10 cellular contexts compared by ENCODE assay signal in the genomic region with DNA sequence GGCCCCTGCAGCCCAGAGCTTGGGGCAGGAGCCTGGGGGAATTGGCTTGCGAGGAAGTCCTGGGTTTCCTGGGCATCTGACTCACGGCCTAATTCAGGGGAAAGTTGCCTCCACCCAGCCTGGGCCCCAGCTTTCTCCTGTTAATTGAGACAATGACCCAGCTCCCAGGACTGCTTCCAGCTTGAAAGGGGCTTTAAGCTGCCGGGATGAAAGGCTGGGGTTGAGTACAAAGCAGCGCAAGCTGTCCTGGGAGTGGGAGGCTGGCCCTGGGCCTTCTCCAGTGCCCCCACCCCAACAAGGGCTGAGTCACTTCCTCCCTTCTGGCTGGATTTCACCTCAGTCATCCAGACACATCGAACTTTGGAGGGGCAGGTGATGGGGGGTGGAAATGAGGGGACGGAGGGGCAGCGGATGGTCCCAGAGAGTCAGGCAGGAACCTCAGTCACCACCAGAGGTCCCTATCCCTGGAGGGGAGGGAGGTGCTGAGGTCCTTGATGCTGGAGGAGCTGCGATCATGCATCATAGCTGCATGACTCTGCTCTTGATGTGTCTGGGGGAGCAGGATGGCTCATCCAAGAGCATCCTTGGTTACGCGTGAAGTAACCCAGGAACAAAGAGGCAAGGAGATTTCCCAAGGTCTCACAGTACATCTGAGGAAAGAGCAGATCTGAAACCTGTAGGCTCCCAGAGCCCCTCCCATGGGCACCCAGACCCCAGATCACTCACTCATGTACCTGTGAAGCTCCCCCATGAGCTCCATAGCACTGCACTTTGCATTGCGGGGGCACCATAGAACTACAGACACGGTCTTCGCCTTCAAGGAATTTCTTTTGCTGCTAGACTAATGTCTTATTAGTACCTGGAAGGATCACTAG. TPM values are rescaled to one million over a fixed set of nuclear protein-coding genes. Genes with fewer than 3 reads are reported as not detected.
DNase-seq lines count a peak whose midpoint lies in the region; ATAC-seq lines count a peak whose summit lies in the region.
"Had no signal": no experiment of that assay in that cellular context is flagged by ENCODE, and none has a peak within 500 bp of the region (broad histone marks: within the 10 kb centered on the region; RNA-seq: fewer than 3 reads in every experiment).

No MANE protein-coding gene starts in this region.

- H3K79me1 ChIP-seq in trophoblast cell (ENCODE audit: low read length) = no peaks in the 10 kb centered on the region

- H4K8ac ChIP-seq in trophoblast cell (ENCODE audit: low read depth, low read length) = no peak overlapping the region

- no peak overlapping the region for H3K18ac ChIP-seq in trophoblast cell (ENCODE audit: low read length)

- peak; percentile 0 for DNase-seq in activated CD4-positive, alpha-beta T cell treated with anti-CD3 and anti-CD28 coated beads, Interleukin-2, amount 10 ng/mL, durations not matched to agents 7 days and 5 days
- DNase-seq in activated CD4-positive, alpha-beta T cell treated with anti-CD3 and anti-CD28 coated beads for 36 hours = no peak
- DNase-seq in astrocyte of the hippocampus (ENCODE audit: low read depth, low spot score) = peak; percentile 51
- peak; percentile 68 for DNase-seq in iris pigment epithelial cell (ENCODE audit: low read depth)
- peak; percentile 58 for DNase-seq in stromal cell of bone marrow (ENCODE audit: low read depth)
- no peak for DNase-seq in germinal center (ENCODE audit: low spot score)
- DNase-seq in trophoblast cell = no peak
- DNase-seq: ACHN; stimulated activated CD4-positive, alpha-beta T cell treated with anti-CD3 and anti-CD28 coated beads, Interleukin-4, amount 100 ng/mL, for 24 hours had no signal

- H3K27me3 Mint-ChIP-seq in activated CD4-positive, alpha-beta T cell treated with anti-CD3 and anti-CD28 coated beads, Interleukin-2, amount 10 ng/mL, durations not matched to agents 7 days and 5 days = peaks cover 11% of the 10 kb centered on the region
- H3K27me3 Mint-ChIP-seq in activated CD4-positive, alpha-beta T cell treated with anti-CD3 and anti-CD28 coated beads for 36 hours = peaks cover 6% of the 10 kb centered on the region

- no peak overlapping the region for H2BK5ac ChIP-seq in trophoblast cell (ENCODE audit: low read depth, low read length, poor library complexity)

- no CpG with 5 or more reads among the region's 13 CpGs for WGBS in trophoblast cell (ENCODE audit: extremely low coverage, insufficient coverage, insufficient read length)

- no peak overlapping the region for H3K4me3 Mint-ChIP-seq in activated CD4-positive, alpha-beta T cell treated with anti-CD3 and anti-CD28 coated beads, Interleukin-2, amount 10 ng/mL, durations not matched to agents 7 days and 5 days
- H3K4me3 Mint-ChIP-seq in activated CD4-positive, alpha-beta T cell treated with anti-CD3 and anti-CD28 coated beads for 36 hours = no peak overlapping the region

- no peak overlapping the region for H3K4ac ChIP-seq in trophoblast cell (ENCODE audit: low read depth, low read length)

- H2AK5ac ChIP-seq in trophoblast cell (ENCODE audit: low read length) = no peak overlapping the region

- no peaks in the 10 kb centered on the region for H3K4me1 Mint-ChIP-seq in activated CD4-positive, alpha-beta T cell treated with anti-CD3 and anti-CD28 coated beads, Interleukin-2, amount 10 ng/mL, durations not matched to agents 7 days and 5 days
- H3K4me1 Mint-ChIP-seq in activated CD4-positive, alpha-beta T cell treated with anti-CD3 and anti-CD28 coated beads for 36 hours = no peaks in the 10 kb centered on the region

- H3K4me3 ChIP-seq in trophoblast cell (ENCODE audit: low read depth, low read length) = no peak overlapping the region

- no peak overlapping the region for H4K91ac ChIP-seq in trophoblast cell (ENCODE audit: low read depth, low read length)

- no peaks in the 10 kb centered on the region for H3K9me3 Mint-ChIP-seq in activated CD4-positive, alpha-beta T cell treated with anti-CD3 and anti-CD28 coated beads, Interleukin-2, amount 10 ng/mL, durations not matched to agents 7 days and 5 days
- no peaks in the 10 kb centered on the region for H3K9me3 Mint-ChIP-seq in activated CD4-positive, alpha-beta T cell treated with anti-CD3 and anti-CD28 coated beads for 36 hours (ENCODE audit: low read depth)

- POLR2A ChIA-PET in activated CD4-positive, alpha-beta T cell treated with anti-CD3 and anti-CD28 coated beads, Interleukin-2, amount 10 ng/mL, durations not matched to agents 7 days and 5 days (lab: Charles Lee) = no interaction called here
- POLR2A ChIA-PET in activated CD4-positive, alpha-beta T cell treated with anti-CD3 and anti-CD28 coated beads for 36 hours (lab: Charles Lee) = no interaction called here

- no peak overlapping the region for H3K27ac Mint-ChIP-seq in activated CD4-positive, alpha-beta T cell treated with anti-CD3 and anti-CD28 coated beads, Interleukin-2, amount 10 ng/mL, durations not matched to agents 7 days and 5 days
- H3K27ac Mint-ChIP-seq in activated CD4-positive, alpha-beta T cell treated with anti-CD3 and anti-CD28 coated beads for 36 hours = no peak overlapping the region

- intact Hi-C loops in activated CD4-positive, alpha-beta T cell treated with anti-CD3 and anti-CD28 coated beads for 36 hours (cut with DNase I, micrococcal nuclease) = no loop called here

- no peak overlapping the region for H3K9ac ChIP-seq in trophoblast cell (ENCODE audit: low read length)

- ATAC-seq in activated CD4-positive, alpha-beta T cell treated with anti-CD3 and anti-CD28 coated beads for 36 hours = no peak
- no peak for ATAC-seq in GM19455 (IDR thresholded peaks at IDR 0.05; ENCODE audit: unreplicated experiment)

- peaks cover 5 to 9% of the 10 kb centered on the region in 2 experiments for H3K4me1 ChIP-seq in trophoblast cell (ENCODE audit: control insufficient read depth in 1 of 2, insufficient read depth in 2 of 2, low read length in 2 of 2)

- H3K36me3 Mint-ChIP-seq in activated CD4-positive, alpha-beta T cell treated with anti-CD3 and anti-CD28 coated beads, Interleukin-2, amount 10 ng/mL, durations not matched to agents 7 days and 5 days (ENCODE audit: low read depth) = no peaks in the 10 kb centered on the region
- H3K36me3 Mint-ChIP-seq in activated CD4-positive, alpha-beta T cell treated with anti-CD3 and anti-CD28 coated beads for 36 hours (ENCODE audit: low read depth) = no peaks in the 10 kb centered on the region

- no peak overlapping the region for H3K23ac ChIP-seq in trophoblast cell (ENCODE audit: low read length)

- no peak overlapping the region for H2BK120ac ChIP-seq in trophoblast cell (ENCODE audit: insufficient read depth, low read length, poor library complexity)

- no peak overlapping the region for H2BK12ac ChIP-seq in trophoblast cell (ENCODE audit: low read length)

- no peaks in the 10 kb centered on the region for H3K36me3 ChIP-seq in trophoblast cell (ENCODE audit: control insufficient read depth in 1 of 2, insufficient read depth in 2 of 2, low read length in 2 of 2)

- H3K27ac ChIP-seq in trophoblast cell (ENCODE audit: low read depth, low read length) = no peak overlapping the region

- H2AFZ ChIP-seq in trophoblast cell (ENCODE audit: insufficient read depth, low read length, poor library complexity) = no peak overlapping the region

- no peaks in the 10 kb centered on the region for H3K9me3 ChIP-seq in trophoblast cell (ENCODE audit: insufficient read depth, low read depth, low read length)

- no peaks in the 10 kb centered on the region for H3K27me3 ChIP-seq in trophoblast cell (ENCODE audit: insufficient read depth, low read length)

- H3K14ac ChIP-seq in trophoblast cell (ENCODE audit: low read length) = no peak overlapping the region

- H3K79me2 ChIP-seq in trophoblast cell (ENCODE audit: control insufficient read depth, insufficient read depth, low read length, poor library complexity) = no peaks in the 10 kb centered on the region

- no peak overlapping the region for H4K12ac ChIP-seq in trophoblast cell (ENCODE audit: low read depth, low read length)

- CTCF ChIA-PET in activated CD4-positive, alpha-beta T cell treated with anti-CD3 and anti-CD28 coated beads, Interleukin-2, amount 10 ng/mL, durations not matched to agents 7 days and 5 days (lab: Charles Lee) = interaction anchor here (0.7 to 1.6 kb wide), 6 partner anchors 9 to 1410 kb away, joined by 3 to 5 read pairs (median 3); no protein-coding TSS in a partner anchor
- CTCF ChIA-PET in activated CD4-positive, alpha-beta T cell treated with anti-CD3 and anti-CD28 coated beads for 36 hours (lab: Charles Lee) = interaction anchor here (0.7 to 1.0 kb wide), 2 partner anchors 9 kb away, joined by 3 to 5 read pairs; no protein-coding TSS in a partner anchor

- H3K4me2 ChIP-seq in trophoblast cell (ENCODE audit: low read length) = no peak overlapping the region

RNA-seq across cellular contexts. Expression of gene OAF, which starts 30.0 kb away (rescaled TPM):
- total RNA-seq in activated CD4-positive, alpha-beta T cell treated with anti-CD3 and anti-CD28 coated beads, Interleukin-2, amount 10 ng/mL, durations not matched to agents 7 days and 5 days = 1 to 10 TPM; 1.7 to 3.4 TPM
- 1 to 10 TPM; 1.4 to 1.6 TPM for total RNA-seq in activated CD4-positive, alpha-beta T cell treated with anti-CD3 and anti-CD28 coated beads for 36 hours
- polyA plus RNA-seq in trophoblast cell (2013) = 15.2 and 18.2 TPM in 2 replicates

RNA-seq across cellular contexts. Expression of gene TRIM29, which starts 42.9 kb away (rescaled TPM):
- not detected for total RNA-seq in activated CD4-positive, alpha-beta T cell treated with anti-CD3 and anti-CD28 coated beads, Interleukin-2, amount 10 ng/mL, durations not matched to agents 7 days and 5 days
- total RNA-seq in activated CD4-positive, alpha-beta T cell treated with anti-CD3 and anti-CD28 coated beads for 36 hours = not detected
- 1.1 and 1.3 TPM in 2 replicates for polyA plus RNA-seq in trophoblast cell (2013)

RNA-seq across cellular contexts. Expression of gene POU2F3, which starts 59.1 kb away (rescaled TPM):
- not detected for total RNA-seq in activated CD4-positive, alpha-beta T cell treated with anti-CD3 and anti-CD28 coated beads, Interleukin-2, amount 10 ng/mL, durations not matched to agents 7 days and 5 days
- total RNA-seq in activated CD4-positive, alpha-beta T cell treated with anti-CD3 and anti-CD28 coated beads for 36 hours = not detected
- 18.6 and 19.6 TPM in 2 replicates for polyA plus RNA-seq in trophoblast cell (2013)

Comparison
In these comparisons a context has a peak if more than half of its experiments do, and no peak if none do; other contexts are left out.
1. DNase-seq: peak in activated CD4-positive, alpha-beta T cell treated with anti-CD3 and anti-CD28 coated beads, Interleukin-2, amount 10 ng/mL, durations not matched to agents 7 days and 5 days (single experiment), astrocyte of the hippocampus (single experiment), iris pigment epithelial cell (single experiment) and stromal cell of bone marrow (single experiment); none in activated CD4-positive, alpha-beta T cell treated with anti-CD3 and anti-CD28 coated beads for 36 hours (single experiment), germinal center (single experiment) and trophoblast cell (0 of 2).